In the genomic region with DNA sequence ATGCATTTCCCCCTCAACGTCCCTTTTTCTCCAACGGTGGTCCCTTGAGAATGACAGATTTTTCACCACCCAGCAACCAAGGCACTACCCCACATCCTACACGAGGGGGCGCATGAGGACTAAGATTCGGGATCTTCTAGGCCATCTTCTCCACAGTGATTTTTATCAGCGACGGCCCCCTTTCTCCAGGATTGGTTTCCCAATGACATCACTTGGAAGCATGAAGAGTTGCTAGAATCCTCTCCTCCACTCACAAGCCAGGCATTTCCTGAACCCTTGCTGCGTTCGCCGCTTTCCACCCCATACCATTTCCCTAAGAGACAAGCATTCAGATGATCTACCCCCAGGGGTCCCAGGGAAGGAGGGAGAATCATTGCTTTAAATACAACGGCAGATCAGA, we compare ENCODE assay signal across 8 cellular contexts.
A peak's percentile ranks its signal among the peaks of the same experiment; 100 is the strongest.
DNase-seq lines count a peak whose midpoint lies in the region; ATAC-seq and TF ChIP-seq lines count a peak whose summit lies in the region.

No MANE protein-coding gene starts in this region.

- no peaks in the 10 kb centered on the region for H3K9me3 ChIP-seq in WERI-Rb-1 (ENCODE audit: severe bottlenecking)

- POLR2A ChIA-PET in MCF 10A (lab: Yijun Ruan, JAX): interaction anchor here (1.2 kb wide), 1 partner anchor 734 kb away, joined by 5 read pairs; no protein-coding TSS in a partner anchor

- H3K9me3 Mint-ChIP-seq in MCF 10A (ENCODE audit: unreplicated experiment): no peaks in the 10 kb centered on the region

- no peak overlapping the region for H3K27ac ChIP-seq in WERI-Rb-1

- no TSS peak for BruUV-seq in MCF 10A (replicated peaks; lab: Mats Ljungman, UMichigan)

- no peaks in the 10 kb centered on the region for H3K36me3 Mint-ChIP-seq in MCF 10A (ENCODE audit: insufficient read depth, unreplicated experiment)

- DNase-seq in ELR (ENCODE audit: low read depth) (peak; percentile 97), HCEC 1CT (peak; percentile 92), NCI-H187 (lab: John Stamatoyannopoulos, UW) (peak; percentile 8 to 9), WERI-Rb-1 (peak; percentile 59), MCF 10A (ENCODE audit: unreplicated experiment) (peak; percentile 82), islet precursor cell (peak; percentile 83)
- peak; percentile 20 to 47 for DNase-seq in stimulated activated CD4-positive, alpha-beta T cell treated with anti-CD3 and anti-CD28 coated beads, Interleukin-15, amount 100 ng/mL, for 48 hours (ENCODE audit: low read depth in 2 of 2)

- intact Hi-C loops in MCF 10A (cut with micrococcal nuclease): loop anchor here (1.0 to 10.0 kb wide), 11 partner anchors 126 to 809 kb away; no protein-coding TSS in a partner anchor

- H3K4me3 ChIP-seq in WERI-Rb-1 (ENCODE audit: low read depth, low read length): no peak overlapping the region

- CTCF ChIA-PET in MCF 10A (lab: Yijun Ruan, JAX): interaction anchor here (0.6 to 2.7 kb wide), 41 partner anchors 9 to 1320 kb away, joined by 3 to 13 read pairs (median 4); no protein-coding TSS in a partner anchor

- no peak for ATAC-seq in HG02970 (IDR thresholded peaks at IDR 0.05; ENCODE audit: low FRiP score, unreplicated experiment)

- H3K4me1 Mint-ChIP-seq in MCF 10A (ENCODE audit: insufficient read depth, unreplicated experiment): peaks cover 43% of the 10 kb centered on the region

- no peaks in the 10 kb centered on the region for H3K36me3 ChIP-seq in WERI-Rb-1

- no peak overlapping the region for H3K27ac Mint-ChIP-seq in MCF 10A (ENCODE audit: low read depth, unreplicated experiment)

- TF ChIP-seq CTCF in WERI-Rb-1 (IDR thresholded peaks at IDR 0.05; ENCODE audit: low read depth, low read length) (peak; percentile 75), MCF 10A (IDR thresholded peaks at IDR 0.05; ENCODE audit: unreplicated experiment) (peak; percentile 85)

- H3K4me3 Mint-ChIP-seq in MCF 10A (ENCODE audit: unreplicated experiment): no peak overlapping the region

- H3K27me3 ChIP-seq in WERI-Rb-1 (ENCODE audit: insufficient read depth, low read depth, severe bottlenecking): no peaks in the 10 kb centered on the region

- H3K27me3 Mint-ChIP-seq in MCF 10A (ENCODE audit: insufficient read depth, unreplicated experiment): no peaks in the 10 kb centered on the region

Comparison
In these comparisons a context has a peak if more than half of its experiments do, and no peak if none do; other contexts are left out.
1. DNase-seq: peak in every context shown above with its lines; median percentile 97 in ELR; 92 in HCEC 1CT; 83 in islet precursor cell; 82 in MCF 10A; 59 in WERI-Rb-1; 34 in stimulated activated CD4-positive, alpha-beta T cell treated with anti-CD3 and anti-CD28 coated beads, Interleukin-15, amount 100 ng/mL, for 48 hours; 8 in NCI-H187.